Comparison of ENCODE assay signal across 19 cellular contexts in genomic region chr3:117609330-117609729, GRCh38.
DNase-seq lines count a peak whose midpoint lies in the region; ATAC-seq, FAIRE-seq and TF ChIP-seq lines count a peak whose summit lies in the region.
"Had no signal": no experiment of that assay in that cellular context is flagged by ENCODE, and none has a peak within 500 bp of the region (broad histone marks: within the 10 kb centered on the region; RNA-seq: fewer than 3 reads in every experiment).

No MANE protein-coding gene starts in this region.

- H3K9me3 Mint-ChIP-seq in Caco-2 (ENCODE audit: unreplicated experiment) (peaks cover 10% of the 10 kb centered on the region), WTC11 (peaks cover 13% of the 10 kb centered on the region)

- H3K4me1 Mint-ChIP-seq in Caco-2 (ENCODE audit: low read depth, unreplicated experiment) (no peaks in the 10 kb centered on the region), WTC11 (peaks cover 8% of the 10 kb centered on the region)
- H3K4me1 Mint-ChIP-seq: CD4-positive, CD25-positive, alpha-beta regulatory T cell had no signal

- H3K4me3 Mint-ChIP-seq in Caco-2 (ENCODE audit: unreplicated experiment) (no peak overlapping the region), WTC11 (no peak overlapping the region)
- H3K4me3 Mint-ChIP-seq: CD4-positive, CD25-positive, alpha-beta regulatory T cell; CD8-positive, alpha-beta T cell; GM23338; HFFc6 had no signal

- ATAC-seq in A549 (no peak), WTC11 (no peak), PC-3 (no peak), HG03342 (IDR thresholded peaks at IDR 0.05; ENCODE audit: unreplicated experiment) (no peak)
- ATAC-seq: CD8-positive, alpha-beta T cell; GM23338 had no signal

- no peaks in the 10 kb centered on the region for H3K9me1 ChIP-seq in endothelial cell of umbilical vein (replicated peaks; ENCODE audit: control insufficient read depth, extremely low read depth, insufficient read depth, low read length)

- H3K36me3 ChIP-seq in Caco-2 (ENCODE audit: control insufficient read depth, insufficient read depth, low read length) (no peaks in the 10 kb centered on the region), endothelial cell of umbilical vein (ENCODE audit: control insufficient read depth in 2 of 2, extremely low read depth in 1 of 2, insufficient read depth in 2 of 2, low read length in 2 of 2) (no peaks in the 10 kb centered on the region), PC-3 (ENCODE audit: low read depth, low read length) (no peaks in the 10 kb centered on the region)
- H3K36me3 ChIP-seq: HAP-1 had no signal

- CTCF ChIA-PET in A549 (lab: Yijun Ruan, JAX) (interaction anchor here (0.5 to 0.8 kb wide), 2 partner anchors 10 to 13 kb away, joined by 3 read pairs; no protein-coding TSS in a partner anchor), Caco-2 (lab: Charles Lee) (no interaction called here), WTC11 (lab: Charles Lee) (interaction anchor here (0.7 kb wide), 1 partner anchor 593 kb away, joined by 3 read pairs; no protein-coding TSS in a partner anchor), endothelial cell of umbilical vein (lab: Charles Lee) (interaction anchor here (0.8 to 2.2 kb wide), 6 partner anchors 9 to 839 kb away, joined by 3 to 9 read pairs (median 3); no protein-coding TSS in a partner anchor), PC-3 (lab: Charles Lee) (no interaction called here)

- H3K9ac ChIP-seq in endothelial cell of umbilical vein (replicated peaks; ENCODE audit: extremely low read depth, insufficient read depth, low read length) = no peak overlapping the region
- no peak overlapping the region for H3K9ac ChIP-seq in PC-3 (ENCODE audit: low read length)

- DNase-seq in A549 (ENCODE audit: low read depth in 1 of 2, low spot score in 1 of 2) (no peak), Caco-2 (no peak), WTC11 (ENCODE audit: low spot score) (no peak), endothelial cell of umbilical vein (ENCODE audit: low read depth, low spot score) (no peak), PC-3 (no peak), NK-92 (lab: John Stamatoyannopoulos, UW; ENCODE audit: unreplicated experiment) (no peak)
- no peak for DNase-seq in activated CD4-positive, alpha-beta T cell treated with anti-CD3 and anti-CD28 coated beads, Interleukin-2, amount 50 U/mL, for 4 hours
- DNase-seq: 8988T; Calu3; CD4-positive, CD25-positive, alpha-beta regulatory T cell; CD8-positive, alpha-beta T cell; DMS53; GF-D8; HFFc6 had no signal

- H3K79me2 ChIP-seq in endothelial cell of umbilical vein (ENCODE audit: control insufficient read depth, insufficient read depth, low read length) (no peaks in the 10 kb centered on the region), PC-3 (ENCODE audit: low read length) (no peaks in the 10 kb centered on the region)

- H3K27me3 ChIP-seq in Caco-2 (replicated peaks; ENCODE audit: control insufficient read depth, insufficient read depth, low read length) (no peaks in the 10 kb centered on the region), endothelial cell of umbilical vein (ENCODE audit: control insufficient read depth in 2 of 2, insufficient read depth in 2 of 2, low read length in 2 of 2) (no peaks in the 10 kb centered on the region), PC-3 (ENCODE audit: low read length) (no peaks in the 10 kb centered on the region)

- H3F3A ChIP-seq in PC-3 (ENCODE audit: low read length, unreplicated experiment) = no peaks in the 10 kb centered on the region

- peaks cover 4% of the 10 kb centered on the region for H3K27me3 Mint-ChIP-seq in Caco-2 (ENCODE audit: insufficient read depth, unreplicated experiment)
- no peaks in the 10 kb centered on the region for H3K27me3 Mint-ChIP-seq in WTC11 (ENCODE audit: low read depth)
- H3K27me3 Mint-ChIP-seq: CD4-positive, CD25-positive, alpha-beta regulatory T cell had no signal

- POLR2A ChIA-PET in A549 (lab: Yijun Ruan, JAX) = no interaction called here
- POLR2A ChIA-PET in Caco-2 (lab: Charles Lee) = no interaction called here
- POLR2A ChIA-PET in WTC11 (lab: Charles Lee) = interaction anchor here (0.6 kb wide), 1 partner anchor 195 kb away, joined by 6 read pairs; no protein-coding TSS in a partner anchor
- POLR2A ChIA-PET in endothelial cell of umbilical vein (lab: Charles Lee) = no interaction called here
- POLR2A ChIA-PET in PC-3 (lab: Charles Lee; ENCODE audit: unreplicated experiment) = no interaction called here

- H3K36me3 Mint-ChIP-seq in Caco-2 (ENCODE audit: insufficient read depth, unreplicated experiment) (no peaks in the 10 kb centered on the region), WTC11 (peaks cover 3% of the 10 kb centered on the region; the same call in 1 of the 2 replicates)
- H3K36me3 Mint-ChIP-seq: CD4-positive, CD25-positive, alpha-beta regulatory T cell; CD8-positive, alpha-beta T cell had no signal

- H3K27ac ChIP-seq in A549 = no peak overlapping the region
- H3K27ac ChIP-seq in endothelial cell of umbilical vein (ENCODE audit: insufficient read depth, low read depth, low read length) = no peak overlapping the region
- H3K27ac ChIP-seq in PC-3 (ENCODE audit: low read length) = no peak overlapping the region

- H4K20me1 ChIP-seq in endothelial cell of umbilical vein (replicated peaks; ENCODE audit: control insufficient read depth, extremely low read depth, insufficient read depth, low read length) (no peaks in the 10 kb centered on the region), PC-3 (ENCODE audit: low read length) (no peaks in the 10 kb centered on the region)

- H3K4me1 ChIP-seq in A549 (no peaks in the 10 kb centered on the region), Caco-2 (no peaks in the 10 kb centered on the region), endothelial cell of umbilical vein (ENCODE audit: control insufficient read depth, extremely low read depth, insufficient read depth, low read length) (peaks cover 14% of the 10 kb centered on the region), PC-3 (ENCODE audit: insufficient read depth, low read length) (no peaks in the 10 kb centered on the region)
- H3K4me1 ChIP-seq: HAP-1 had no signal

- peak overlapping the region; percentile 49 for H3K27ac Mint-ChIP-seq in Caco-2 (ENCODE audit: unreplicated experiment)
- no peak overlapping the region for H3K27ac Mint-ChIP-seq in WTC11
- H3K27ac Mint-ChIP-seq: CD4-positive, CD25-positive, alpha-beta regulatory T cell; CD8-positive, alpha-beta T cell; GM23338; HFFc6 had no signal

- no peaks in the 10 kb centered on the region; the same call in 2 of the 3 replicates for H3K9me3 ChIP-seq in A549
- no peaks in the 10 kb centered on the region for H3K9me3 ChIP-seq in Caco-2
- no peaks in the 10 kb centered on the region for H3K9me3 ChIP-seq in endothelial cell of umbilical vein (replicated peaks; ENCODE audit: control insufficient read depth, insufficient read depth, low read length)
- peaks cover 16% of the 10 kb centered on the region for H3K9me3 ChIP-seq in PC-3 (ENCODE audit: low read length)
- H3K9me3 ChIP-seq: HAP-1 had no signal

- BruUV-seq in Caco-2 (replicated peaks; lab: Mats Ljungman, UMichigan) = no TSS peak
- BruUV-seq in endothelial cell of umbilical vein (replicated peaks; lab: Mats Ljungman, UMichigan) = no TSS peak
- BruUV-seq in PC-3 (replicated peaks; lab: Mats Ljungman, UMichigan) = no TSS peak

- no peak for TF ChIP-seq POLR2A in A549 (IDR thresholded peaks at IDR 0.05; ENCODE audit: low read length)
- TF ChIP-seq POLR2A in endothelial cell of umbilical vein (IDR thresholded peaks at IDR 0.05; ENCODE audit: low read depth, low read length) = no peak

- no peak for FAIRE-seq in A549 (lab: Jason Lieb, UNC)
- FAIRE-seq in endothelial cell of umbilical vein (lab: Jason Lieb, UNC) = no peak
- FAIRE-seq: GM18507, H54 had no signal

- 25% methylated on average over 4 of the region's 4 CpGs for WGBS in A549 (ENCODE audit: missing lambda C conversion rate)

- H3K4me2 ChIP-seq in A549 (no peak overlapping the region), endothelial cell of umbilical vein (ENCODE audit: insufficient read depth, low read length) (peak overlapping the region; percentile 52), PC-3 (ENCODE audit: low read length) (no peak overlapping the region)
- H3K4me2 ChIP-seq: GM23338 had no signal

- H2AFZ ChIP-seq in endothelial cell of umbilical vein (ENCODE audit: low read depth, low read length) (no peak overlapping the region), PC-3 (ENCODE audit: low read length) (no peak overlapping the region)
- H2AFZ ChIP-seq: GM23338 had no signal

- H3K4me3 ChIP-seq in A549 (no peak overlapping the region), Caco-2 (ENCODE audit: low read depth, low read length) (no peak overlapping the region), endothelial cell of umbilical vein (replicated peaks in 1 of 3; ENCODE audit: insufficient read depth in 1 of 3, low read depth in 1 of 3, low read length in 3 of 3) (no peak overlapping the region), PC-3 (ENCODE audit: low read length) (no peak overlapping the region)
- H3K4me3 ChIP-seq: GM23338, HAP-1 had no signal

- no peak for TF ChIP-seq CTCF in A549 (IDR thresholded peaks at IDR 0.05)
- no peak for TF ChIP-seq CTCF in Caco-2 (IDR thresholded peaks at IDR 0.05; ENCODE audit: insufficient read depth in 1 of 2, low read depth in 1 of 2, low read length in 1 of 2, severe bottlenecking in 1 of 2, unreplicated experiment in 1 of 2)
- no peak for TF ChIP-seq CTCF in WTC11 (IDR thresholded peaks at IDR 0.05)
- no peak for TF ChIP-seq CTCF in endothelial cell of umbilical vein (IDR thresholded peaks at IDR 0.05; ENCODE audit: extremely low read depth in 1 of 2, insufficient read depth in 1 of 2, low read depth in 1 of 2, low read length in 2 of 2)
- no peak for TF ChIP-seq CTCF in PC-3 (conservative IDR thresholded peaks at IDR 0.05; ENCODE audit: low read depth, low read length)

- H3K9me2 ChIP-seq in PC-3 (replicated peaks; ENCODE audit: low read length) = no peaks in the 10 kb centered on the region

- no peak for TF ChIP-seq RAD21 in A549 (conservative IDR thresholded peaks at IDR 0.05 in 1 of 2, IDR thresholded peaks at IDR 0.05 in 1 of 2)

- no peak for TF ChIP-seq EP300 in A549 (IDR thresholded peaks at IDR 0.05)

- intact Hi-C loops in Caco-2 (cut with micrococcal nuclease; ENCODE audit: unreplicated experiment) (no loop called here), endothelial cell of umbilical vein (cut with micrococcal nuclease) (no loop called here), PC-3 (cut with micrococcal nuclease) (no loop called here)

- dilution Hi-C loops in endothelial cell of umbilical vein (cut with MboI; ENCODE audit: extremely low pct_ligation_motif_present, low sequenced_read_pairs) = no loop called here

TF ChIP-seq in A549, 52 proteins besides CTCF, POLR2A, EP300 and RAD21 (continues in another document):
- no peak for TF ChIP-seq CBX2 (IDR thresholded peaks at IDR 0.05; ENCODE audit: borderline replicate concordance, low read depth)
- no peak for TF ChIP-seq NPAS2 (CRISPR knock-in tag; IDR thresholded peaks at IDR 0.05; ENCODE audit: borderline replicate concordance)

TF ChIP-seq in WTC11, 78 proteins besides CTCF, POLR2A, EP300 and RAD21 (continues in another document):
- TF ChIP-seq MYBL2 (CRISPR knock-in tag; IDR thresholded peaks at IDR 0.05) (no peak), ZNF121 (CRISPR knock-in tag; IDR thresholded peaks at IDR 0.05) (no peak), ZNF396 (CRISPR knock-in tag; IDR thresholded peaks at IDR 0.05; ENCODE audit: borderline replicate concordance) (no peak)

TF ChIP-seq in endothelial cell of umbilical vein, 7 proteins besides CTCF, POLR2A, EP300 and RAD21 (continues in another document):
- TF ChIP-seq GATA2 (IDR thresholded peaks at IDR 0.05; ENCODE audit: insufficient read depth, insufficient read length, low read depth, low read length) (no peak), FOS (IDR thresholded peaks at IDR 0.05; ENCODE audit: borderline replicate concordance, insufficient read depth, low read length) (no peak)

Comparison
In these comparisons a context has a peak if more than half of its experiments do, and no peak if none do; other contexts are left out.
1. CTCF ChIA-PET loops: an anchor here in A549 (0.5 to 0.8 kb wide), WTC11 (0.7 kb wide) and endothelial cell of umbilical vein (0.8 to 2.2 kb wide); none called in Caco-2 and PC-3.